In the genomic region with DNA sequence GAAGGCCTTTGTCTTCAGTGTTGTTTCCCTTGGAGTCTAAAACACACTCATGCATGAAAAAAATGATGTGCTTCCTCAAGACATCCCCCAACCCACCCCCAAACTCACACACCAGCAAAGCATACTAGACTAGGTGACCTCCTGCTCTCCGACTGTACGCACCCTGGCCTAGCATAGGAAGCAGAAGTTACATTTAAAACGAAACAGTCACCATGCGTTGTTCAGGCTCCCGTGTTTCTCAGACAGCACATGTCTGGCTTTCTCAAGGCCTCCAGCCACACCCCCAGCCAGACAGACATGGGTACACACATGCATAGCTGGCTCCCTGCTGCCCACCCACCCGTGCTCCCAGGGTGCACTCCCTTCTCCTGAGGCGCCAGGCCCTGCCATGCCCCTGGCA, we compare ENCODE assay signal across 11 cellular contexts. TPM values are rescaled to one million over a fixed set of nuclear protein-coding genes. Genes with fewer than 3 reads are reported as not detected.
DNase-seq lines count a peak whose midpoint lies in the region; ATAC-seq and TF ChIP-seq lines count a peak whose summit lies in the region.
"Had no signal": no experiment of that assay in that cellular context is flagged by ENCODE, and none has a peak within 500 bp of the region (broad histone marks: within the 10 kb centered on the region; RNA-seq: fewer than 3 reads in every experiment).

No MANE protein-coding gene starts in this region.

- H3K36me3 Mint-ChIP-seq in endodermal cell (ENCODE audit: low read depth) = peaks cover 11% of the 10 kb centered on the region

- no peak overlapping the region for H3K9ac ChIP-seq in endodermal cell (ENCODE audit: extremely low read depth, low read length, poor library complexity, severe bottlenecking)

- H3K9me3 ChIP-seq in right cardiac atrium (ENCODE audit: control insufficient read depth, low read length) (no peaks in the 10 kb centered on the region), endodermal cell (ENCODE audit: control insufficient read depth, low read length) (no peaks in the 10 kb centered on the region), upper lobe of left lung (no peaks in the 10 kb centered on the region), WERI-Rb-1 (ENCODE audit: severe bottlenecking) (no peaks in the 10 kb centered on the region), gastroesophageal sphincter (no peaks in the 10 kb centered on the region)
- H3K9me3 ChIP-seq: body of pancreas had no signal

- peak overlapping the region; percentile 38 for H3K27ac Mint-ChIP-seq in endodermal cell

- no peak for TF ChIP-seq EP300 in upper lobe of left lung (IDR thresholded peaks at IDR 0.05)
- TF ChIP-seq EP300 in gastroesophageal sphincter (IDR thresholded peaks at IDR 0.05) = no peak

- H3K27me3 ChIP-seq in right cardiac atrium (ENCODE audit: control insufficient read depth, insufficient read depth) (no peaks in the 10 kb centered on the region), endodermal cell (ENCODE audit: control insufficient read depth, insufficient read depth, low read length, poor library complexity, severe bottlenecking) (no peaks in the 10 kb centered on the region), upper lobe of left lung (no peaks in the 10 kb centered on the region), WERI-Rb-1 (ENCODE audit: insufficient read depth, low read depth, severe bottlenecking) (peaks cover 3% of the 10 kb centered on the region), gastroesophageal sphincter (no peaks in the 10 kb centered on the region)
- H3K27me3 ChIP-seq: body of pancreas had no signal

- TF ChIP-seq CTCF in endodermal cell (conservative IDR thresholded peaks at IDR 0.05) (no peak), upper lobe of left lung (IDR thresholded peaks at IDR 0.05) (no peak), WERI-Rb-1 (IDR thresholded peaks at IDR 0.05; ENCODE audit: low read depth, low read length) (no peak), gastroesophageal sphincter (IDR thresholded peaks at IDR 0.05) (no peak)

- ATAC-seq in right cardiac atrium (peak; percentile 6 to 33), Right ventricle myocardium superior (ENCODE audit: poor library complexity) (no peak), HG03565 (IDR thresholded peaks at IDR 0.05; ENCODE audit: unreplicated experiment) (peak; percentile 47), upper lobe of left lung (ENCODE audit: low FRiP score in 2 of 2) (peak; percentile 47 to 68), GM18517 (IDR thresholded peaks at IDR 0.05; ENCODE audit: unreplicated experiment) (no peak), gastroesophageal sphincter (no peak)
- ATAC-seq: body of pancreas had no signal

- no peaks in the 10 kb centered on the region for H3K4me1 Mint-ChIP-seq in endodermal cell

- WGBS in right cardiac atrium = 81% methylated on average over 7 of the region's 7 CpGs
- 94 to 98% methylated on average over 5 to 7 of the region's 7 CpGs for WGBS in endodermal cell (ENCODE audit: insufficient coverage in 1 of 2, insufficient read length in 1 of 2), 2 experiments
- WGBS in upper lobe of left lung, 2 donors = 69 to 81% methylated on average over 7 of the region's 7 CpGs
- WGBS in gastroesophageal sphincter (ENCODE audit: low coverage in 1 of 2), 2 donors = 79 to 92% methylated on average over 2 to 5 of the region's 7 CpGs

- DNase-seq in right cardiac atrium (no peak), Right ventricle myocardium superior (no peak), endodermal cell (peak; percentile 28), upper lobe of left lung (peak; percentile 49 to 64), WERI-Rb-1 (no peak)
- DNase-seq: NCI-H446 treated with DMSO at 0.1 percent for 48 hours had no signal

- H3K4me1 ChIP-seq in right cardiac atrium (ENCODE audit: control insufficient read depth, insufficient read depth, low read length) (peaks cover 10% of the 10 kb centered on the region), endodermal cell (ENCODE audit: control insufficient read depth, insufficient read depth, low read length) (no peaks in the 10 kb centered on the region), upper lobe of left lung (peaks cover 12 to 29% (median 24%) of the 10 kb centered on the region in 4 donors), gastroesophageal sphincter (peaks cover 0 to 25% (median 0%) of the 10 kb centered on the region in 3 donors)
- H3K4me1 ChIP-seq: body of pancreas had no signal

- H3K4me3 ChIP-seq in right cardiac atrium (ENCODE audit: low read length) (no peak overlapping the region), endodermal cell (ENCODE audit: low read length) (no peak overlapping the region), upper lobe of left lung (no peak overlapping the region), WERI-Rb-1 (ENCODE audit: low read depth, low read length) (no peak overlapping the region), gastroesophageal sphincter (no peak overlapping the region)
- H3K4me3 ChIP-seq: body of pancreas had no signal

- intact Hi-C loops in right cardiac atrium (cut with DNase I) (no loop called here), Right ventricle myocardium superior (cut with DNase I) (no loop called here)

- no peak overlapping the region for H3K4me3 Mint-ChIP-seq in endodermal cell

- H3K27me3 Mint-ChIP-seq in endodermal cell (ENCODE audit: insufficient read depth) = no peaks in the 10 kb centered on the region

- H3K27ac ChIP-seq in right cardiac atrium (ENCODE audit: low read length) = no peak overlapping the region
- H3K27ac ChIP-seq in endodermal cell (ENCODE audit: low read depth, low read length) = peak overlapping the region; percentile 5
- H3K27ac ChIP-seq in upper lobe of left lung = peak overlapping the region in 3 of 4 donors; percentile 13 to 64 (median 62)
- no peak overlapping the region for H3K27ac ChIP-seq in WERI-Rb-1
- H3K27ac ChIP-seq in gastroesophageal sphincter = no peak overlapping the region

- H3K36me3 ChIP-seq in endodermal cell (ENCODE audit: control insufficient read depth, insufficient read depth, low read length) (no peaks in the 10 kb centered on the region), upper lobe of left lung (peaks cover 0 to 44% (median 17%) of the 10 kb centered on the region in 4 donors), WERI-Rb-1 (peaks cover 4% of the 10 kb centered on the region; the same call in 1 of the 2 replicates), gastroesophageal sphincter (peaks cover 0 to 18% of the 10 kb centered on the region in 2 donors)

- no peaks in the 10 kb centered on the region for H3K9me3 Mint-ChIP-seq in endodermal cell

- TF ChIP-seq POLR2A in upper lobe of left lung (IDR thresholded peaks at IDR 0.05) (peak in 1 of 4 donors; percentile 47), gastroesophageal sphincter (IDR thresholded peaks at IDR 0.05) (no peak)

RNA-seq across cellular contexts. Expression of gene C1QTNF9, which starts 28.7 kb away (rescaled TPM):
- total RNA-seq in right cardiac atrium (1 to 10 TPM in 1 of 4 donors, under 1 TPM in 3; 0.12 to 1.1 (median 0.49) TPM), Right ventricle myocardium superior (2.5 TPM), endodermal cell (not detected), upper lobe of left lung (under 1 TPM in 2 of 6 donors, not detected in 4; 0.30 to 0.39 TPM), gastroesophageal sphincter (1 to 10 TPM in 2 of 4 donors, under 1 TPM in 1, not detected in 1; 0.81 to 2.4 (median 1.1) TPM)
- 1.8 TPM for polyA plus RNA-seq in right cardiac atrium
- not detected for polyA plus RNA-seq in endodermal cell (2013, experiment 1 of 2)
- polyA plus RNA-seq in endodermal cell (2013, experiment 2 of 2) = not detected
- total RNA-seq: osteoblast had no signal

Comparison
In these comparisons a context has a peak if more than half of its experiments do, and no peak if none do; other contexts are left out.
1. ATAC-seq: peak in right cardiac atrium (2 of 2), HG03565 (single experiment) and upper lobe of left lung (2 of 2); none in Right ventricle myocardium superior (single experiment), GM18517 (single experiment) and gastroesophageal sphincter (single experiment).
2. DNase-seq: peak in endodermal cell (single experiment) and upper lobe of left lung (2 of 2); none in right cardiac atrium (0 of 3), Right ventricle myocardium superior (single experiment) and WERI-Rb-1 (single experiment).
3. H3K27ac ChIP-seq: peak in endodermal cell (single experiment) and upper lobe of left lung (3 of 4); none in right cardiac atrium (single experiment), WERI-Rb-1 (single experiment) and gastroesophageal sphincter (0 of 4).